In the genomic region with DNA sequence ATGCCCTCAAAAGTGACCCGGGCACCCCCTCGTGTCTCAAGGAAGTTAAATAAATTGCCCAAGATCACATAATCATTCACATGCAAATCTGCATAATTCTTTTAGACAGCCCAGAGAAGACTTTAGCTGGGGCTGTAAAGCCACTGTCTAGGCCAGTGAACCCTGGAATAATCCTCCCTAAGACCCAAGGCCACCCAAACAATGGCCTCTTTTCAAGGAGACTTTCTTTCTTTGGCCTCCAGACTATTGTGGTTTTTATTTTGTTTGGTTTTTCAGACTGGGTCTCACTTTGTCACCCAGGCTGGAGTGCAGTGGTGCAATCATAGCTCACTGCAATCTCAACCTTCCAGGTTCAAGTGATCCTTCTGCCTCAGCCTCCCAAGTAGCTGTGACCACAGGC, we compare ENCODE assay signal across 1 cellular context.
TF ChIP-seq lines count a peak whose summit lies in the region.

No MANE protein-coding gene starts in this region.

TF ChIP-seq in HepG2, 621 proteins besides CTCF, POLR2A, EP300 and RAD21:
- TF ChIP-seq JUNB (CRISPR knock-in tag; IDR thresholded peaks at IDR 0.05; ENCODE audit: borderline replicate concordance) (no peak), BCL6 (CRISPR knock-in tag; IDR thresholded peaks at IDR 0.05) (0 out of 2 replicates have a peak, but pooled peaks have one; percentile 29), SAP130 (CRISPR knock-in tag; IDR thresholded peaks at IDR 0.05; ENCODE audit: low read depth) (no peak), TGIF2 (CRISPR knock-in tag; IDR thresholded peaks at IDR 0.05) (no peak), SOX13 (IDR thresholded peaks at IDR 0.05) (no peak), SOX13 (CRISPR knock-in tag; conservative IDR thresholded peaks at IDR 0.05 in 1 of 2, IDR thresholded peaks at IDR 0.05 in 1 of 2) (peak in 1 of 2 experiments; percentile 84; a peak in 2 of 4 replicates), ZNF556 (CRISPR knock-in tag; IDR thresholded peaks at IDR 0.05; ENCODE audit: borderline replicate concordance) (no peak), ZNF180 (CRISPR knock-in tag; IDR thresholded peaks at IDR 0.05; ENCODE audit: borderline replicate concordance, low read depth) (no peak), SOX6 (IDR thresholded peaks at IDR 0.05) (no peak), SOX6 (CRISPR knock-in tag; IDR thresholded peaks at IDR 0.05) (peak; percentile 42; the same call in 1 of the 2 replicates)
- TF ChIP-seq, protein P1, sequence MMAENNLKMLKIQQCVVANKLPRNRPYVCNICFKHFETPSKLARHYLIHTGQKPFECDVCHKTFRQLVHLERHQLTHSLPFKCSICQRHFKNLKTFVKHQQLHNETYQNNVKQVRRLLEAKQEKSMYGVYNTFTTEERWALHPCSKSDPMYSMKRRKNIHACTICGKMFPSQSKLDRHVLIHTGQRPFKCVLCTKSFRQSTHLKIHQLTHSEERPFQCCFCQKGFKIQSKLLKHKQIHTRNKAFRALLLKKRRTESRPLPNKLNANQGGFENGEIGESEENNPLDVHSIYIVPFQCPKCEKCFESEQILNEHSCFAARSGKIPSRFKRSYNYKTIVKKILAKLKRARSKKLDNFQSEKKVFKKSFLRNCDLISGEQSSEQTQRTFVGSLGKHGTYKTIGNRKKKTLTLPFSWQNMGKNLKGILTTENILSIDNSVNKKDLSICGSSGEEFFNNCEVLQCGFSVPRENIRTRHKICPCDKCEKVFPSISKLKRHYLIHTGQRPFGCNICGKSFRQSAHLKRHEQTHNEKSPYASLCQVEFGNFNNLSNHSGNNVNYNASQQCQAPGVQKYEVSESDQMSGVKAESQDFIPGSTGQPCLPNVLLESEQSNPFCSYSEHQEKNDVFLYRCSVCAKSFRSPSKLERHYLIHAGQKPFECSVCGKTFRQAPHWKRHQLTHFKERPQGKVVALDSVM (CRISPR knock-in tag; IDR thresholded peaks at IDR 0.05), result 0 out of 2 replicates have a peak, but pooled peaks have one; percentile 21
